Comparison of ENCODE assay signal across 14 cellular contexts in the genomic region with DNA sequence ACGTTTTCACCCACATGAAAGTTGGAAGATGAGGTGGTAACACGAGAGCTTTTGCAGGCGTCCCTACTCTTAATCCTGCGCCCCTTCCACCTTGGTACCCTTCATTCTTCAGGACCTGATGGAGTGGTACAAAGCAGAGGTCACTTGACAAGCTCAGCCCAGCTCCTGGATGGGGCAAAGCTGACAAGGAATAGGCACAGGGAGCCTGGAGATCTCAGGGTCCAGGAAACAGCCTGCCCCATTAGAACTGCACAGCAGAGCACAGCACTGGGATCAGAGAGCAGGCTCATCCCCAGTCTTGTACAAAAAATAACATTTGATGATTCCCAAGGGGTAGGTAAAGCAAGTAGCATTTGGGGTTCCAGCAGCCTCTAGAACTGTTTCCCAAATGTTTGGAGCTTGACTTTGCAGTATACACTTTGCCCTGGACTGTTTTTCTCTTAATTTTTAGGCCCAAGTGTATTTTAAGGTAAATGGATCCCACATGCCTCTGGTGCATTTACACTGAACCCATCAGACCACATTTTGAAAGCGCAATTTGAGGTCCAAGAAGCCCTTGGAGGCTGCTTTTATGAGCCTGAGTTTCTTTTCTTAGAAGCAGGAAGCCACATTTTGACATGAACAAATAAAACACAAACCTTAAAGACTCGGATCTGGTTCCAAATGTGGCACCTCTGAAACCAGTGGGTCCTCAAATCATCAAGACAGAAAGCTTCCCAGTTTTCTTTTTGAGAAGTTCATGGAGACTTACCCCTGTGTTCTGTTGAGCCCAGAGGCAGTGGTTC. TPM values are rescaled to one million over a fixed set of nuclear protein-coding genes. Genes with fewer than 3 reads are reported as not detected.
DNase-seq lines count a peak whose midpoint lies in the region; ATAC-seq lines count a peak whose summit lies in the region.
"Had no signal": no experiment of that assay in that cellular context is flagged by ENCODE, and none has a peak within 500 bp of the region (broad histone marks: within the 10 kb centered on the region; RNA-seq: fewer than 3 reads in every experiment).

No MANE protein-coding gene starts in this region.

- peak overlapping the region; percentile 77 for H3K4me2 ChIP-seq in BLaER1

- H3K4me3 Mint-ChIP-seq in CD8-positive, alpha-beta memory T cell, result peak overlapping the region; percentile 97 to 100 (median 100)
- peak overlapping the region; percentile 95 for H3K4me3 Mint-ChIP-seq in activated T-helper 1 cell treated with anti-CD3 and anti-CD28 coated beads, Interleukin-12 subunit alpha, Interleukin-12 subunit beta, Interleukin-2, Interleukin-4 antibody, amounts not matched to agents 30 ng/mL and 10 ng/mL and 1 ng/mL, durations not matched to agents 14 hours and 24 hours and 36 hours
- H3K4me3 Mint-ChIP-seq in naive thymus-derived CD8-positive, alpha-beta T cell, result peak overlapping the region; percentile 82 to 99 (median 95)
- H3K4me3 Mint-ChIP-seq: type B pancreatic cell had no signal

- H3K27me3 Mint-ChIP-seq in CD8-positive, alpha-beta memory T cell, result no peaks in the 10 kb centered on the region
- H3K27me3 Mint-ChIP-seq in activated T-helper 1 cell treated with anti-CD3 and anti-CD28 coated beads, Interleukin-12 subunit alpha, Interleukin-12 subunit beta, Interleukin-2, Interleukin-4 antibody, amounts not matched to agents 30 ng/mL and 10 ng/mL and 1 ng/mL, durations not matched to agents 14 hours and 24 hours and 36 hours (ENCODE audit: insufficient read depth), result no peaks in the 10 kb centered on the region
- H3K27me3 Mint-ChIP-seq in naive thymus-derived CD8-positive, alpha-beta T cell, result no peaks in the 10 kb centered on the region

- POLR2A ChIA-PET in CD8-positive, alpha-beta memory T cell (lab: Charles Lee), result interaction anchor here (0.7 to 1.8 kb wide), 9 partner anchors 9 to 35 kb away, joined by 3 to 15 read pairs (median 6); no protein-coding TSS in a partner anchor
- POLR2A ChIA-PET in naive thymus-derived CD8-positive, alpha-beta T cell (lab: Charles Lee), result interaction anchor here (0.5 to 12.3 kb wide), 23 partner anchors 9 to 1484 kb away, joined by 3 to 317 read pairs (median 4); a partner anchor contains a TSS

- no peak overlapping the region; the same call in 1 of the 2 replicates for H3K9ac ChIP-seq in BLaER1

- intact Hi-C loops in activated T-helper 1 cell treated with anti-CD3 and anti-CD28 coated beads, Interleukin-12 subunit alpha, Interleukin-12 subunit beta, Interleukin-2, Interleukin-4 antibody, amounts not matched to agents 30 ng/mL and 10 ng/mL and 1 ng/mL, durations not matched to agents 14 hours and 24 hours and 36 hours (cut with micrococcal nuclease), result loop anchor here (1.0 to 10.0 kb wide), 6 partner anchors 8 to 642 kb away; a partner anchor contains a TSS

- peaks cover 12% of the 10 kb centered on the region for H3K9me3 ChIP-seq in BLaER1
- H3K9me3 ChIP-seq in CD8-positive, alpha-beta memory T cell (ENCODE audit: low read length), result no peaks in the 10 kb centered on the region
- H3K9me3 ChIP-seq: ovary had no signal

- H3K4me1 ChIP-seq in BLaER1, result peaks cover 44% of the 10 kb centered on the region
- peaks cover 72% of the 10 kb centered on the region for H3K4me1 ChIP-seq in CD8-positive, alpha-beta memory T cell (ENCODE audit: insufficient read depth, low read length)

- 0 out of 2 replicates have a peak overlapping the region, but pooled peaks have one; percentile 14 for H3K27ac ChIP-seq in BLaER1
- peak overlapping the region; percentile 38 for H3K27ac ChIP-seq in CD8-positive, alpha-beta memory T cell (ENCODE audit: low read depth, low read length)
- H3K27ac ChIP-seq: ovary, VCaP had no signal

- H3K27ac Mint-ChIP-seq in CD8-positive, alpha-beta memory T cell, result peak overlapping the region; percentile 97 to 100 (median 98)
- peak overlapping the region; percentile 97 for H3K27ac Mint-ChIP-seq in activated T-helper 1 cell treated with anti-CD3 and anti-CD28 coated beads, Interleukin-12 subunit alpha, Interleukin-12 subunit beta, Interleukin-2, Interleukin-4 antibody, amounts not matched to agents 30 ng/mL and 10 ng/mL and 1 ng/mL, durations not matched to agents 14 hours and 24 hours and 36 hours
- peak overlapping the region; percentile 96 to 100 (median 98) for H3K27ac Mint-ChIP-seq in naive thymus-derived CD8-positive, alpha-beta T cell
- H3K27ac Mint-ChIP-seq: type B pancreatic cell had no signal

- no peaks in the 10 kb centered on the region for H4K20me1 ChIP-seq in BLaER1

- peak; percentile 15 to 18 for ATAC-seq in naive thymus-derived CD8-positive, alpha-beta T cell
- no peak for ATAC-seq in HG02885 (IDR thresholded peaks at IDR 0.05; ENCODE audit: poor library complexity, unreplicated experiment)

- no peaks in the 10 kb centered on the region for H3K36me3 ChIP-seq in BLaER1
- H3K36me3 ChIP-seq in CD8-positive, alpha-beta memory T cell (ENCODE audit: insufficient read depth, low read length), result no peaks in the 10 kb centered on the region
- H3K36me3 ChIP-seq: ovary had no signal

- CTCF ChIA-PET in CD8-positive, alpha-beta memory T cell (lab: Charles Lee), result interaction anchor here (1.0 to 3.5 kb wide), 8 partner anchors 8 to 70 kb away, joined by 3 to 13 read pairs (median 5); no protein-coding TSS in a partner anchor

- DNase-seq in CD8-positive, alpha-beta memory T cell, result no peak
- no peak for DNase-seq in activated T-helper 1 cell treated with anti-CD3 and anti-CD28 coated beads, Interleukin-12 subunit alpha, Interleukin-12 subunit beta, Interleukin-2, Interleukin-4 antibody, amounts not matched to agents 30 ng/mL and 10 ng/mL and 1 ng/mL, durations not matched to agents 14 hours and 24 hours and 36 hours (ENCODE audit: low spot score)
- peak in 1 of 10 donors; percentile 51 for DNase-seq in naive thymus-derived CD8-positive, alpha-beta T cell
- DNase-seq in NCI-H446 treated with DMSO at 0.1 percent for 48 hours (lab: John Stamatoyannopoulos, UW) (no peak), iPS-NIHi11 (ENCODE audit: low spot score) (no peak), GDM1 (lab: John Stamatoyannopoulos, UW) (no peak)
- DNase-seq: C1 segment of cervical spinal cord, ovary had no signal

- H3K9me3 Mint-ChIP-seq in CD8-positive, alpha-beta memory T cell, result no peaks in the 10 kb centered on the region
- H3K9me3 Mint-ChIP-seq in activated T-helper 1 cell treated with anti-CD3 and anti-CD28 coated beads, Interleukin-12 subunit alpha, Interleukin-12 subunit beta, Interleukin-2, Interleukin-4 antibody, amounts not matched to agents 30 ng/mL and 10 ng/mL and 1 ng/mL, durations not matched to agents 14 hours and 24 hours and 36 hours, result no peaks in the 10 kb centered on the region
- no peaks in the 10 kb centered on the region for H3K9me3 Mint-ChIP-seq in naive thymus-derived CD8-positive, alpha-beta T cell
- H3K9me3 Mint-ChIP-seq: type B pancreatic cell had no signal

- no peak overlapping the region for H3K4me3 ChIP-seq in BLaER1
- H3K4me3 ChIP-seq in CD8-positive, alpha-beta memory T cell (ENCODE audit: low read length), result peak overlapping the region; percentile 69
- H3K4me3 ChIP-seq: ovary had no signal

- H3K27me3 ChIP-seq in BLaER1, result no peaks in the 10 kb centered on the region
- H3K27me3 ChIP-seq in CD8-positive, alpha-beta memory T cell (ENCODE audit: insufficient read depth, low read length, poor library complexity, severe bottlenecking), result no peaks in the 10 kb centered on the region
- H3K27me3 ChIP-seq: ovary had no signal

- peaks cover 15 to 55% (median 25%) of the 10 kb centered on the region in 3 donors for H3K36me3 Mint-ChIP-seq in CD8-positive, alpha-beta memory T cell
- H3K36me3 Mint-ChIP-seq in activated T-helper 1 cell treated with anti-CD3 and anti-CD28 coated beads, Interleukin-12 subunit alpha, Interleukin-12 subunit beta, Interleukin-2, Interleukin-4 antibody, amounts not matched to agents 30 ng/mL and 10 ng/mL and 1 ng/mL, durations not matched to agents 14 hours and 24 hours and 36 hours (ENCODE audit: low read depth), result peaks cover 11% of the 10 kb centered on the region
- H3K36me3 Mint-ChIP-seq in naive thymus-derived CD8-positive, alpha-beta T cell, result peaks cover 8 to 23% (median 17%) of the 10 kb centered on the region in 3 donors
- H3K36me3 Mint-ChIP-seq: type B pancreatic cell had no signal

- peaks cover 72 to 81% (median 78%) of the 10 kb centered on the region in 3 donors for H3K4me1 Mint-ChIP-seq in CD8-positive, alpha-beta memory T cell
- peaks cover 90% of the 10 kb centered on the region for H3K4me1 Mint-ChIP-seq in activated T-helper 1 cell treated with anti-CD3 and anti-CD28 coated beads, Interleukin-12 subunit alpha, Interleukin-12 subunit beta, Interleukin-2, Interleukin-4 antibody, amounts not matched to agents 30 ng/mL and 10 ng/mL and 1 ng/mL, durations not matched to agents 14 hours and 24 hours and 36 hours (ENCODE audit: low read depth)
- H3K4me1 Mint-ChIP-seq in naive thymus-derived CD8-positive, alpha-beta T cell, result peaks cover 30 to 92% (median 86%) of the 10 kb centered on the region in 4 donors

RNA-seq across cellular contexts. Expression of a gene that starts 0.6 kb away (rescaled TPM):
- total RNA-seq in CD8-positive, alpha-beta memory T cell, result 10 to 100 TPM; 43.1 to 45.2 TPM
- 228 TPM for polyA plus RNA-seq in CD8-positive, alpha-beta memory T cell
- 21.5 and 27.2 TPM in 2 replicates for total RNA-seq in activated T-helper 1 cell treated with anti-CD3 and anti-CD28 coated beads, Interleukin-12 subunit alpha, Interleukin-12 subunit beta, Interleukin-2, Interleukin-4 antibody, amounts not matched to agents 30 ng/mL and 10 ng/mL and 1 ng/mL, durations not matched to agents 14 hours and 24 hours and 36 hours
- total RNA-seq in naive thymus-derived CD8-positive, alpha-beta T cell, result 100 to 1,000 TPM; 298 to 309 TPM
- polyA plus RNA-seq in naive thymus-derived CD8-positive, alpha-beta T cell, result 100 to 1,000 TPM; 125 to 167 (median 160) TPM
- total RNA-seq: G401, HT1080 had no signal

Comparison
In these comparisons a context has a peak if more than half of its experiments do, and no peak if none do; other contexts are left out.
1. RNA of a gene that starts 0.6 kb away (total RNA-seq): 298 to 309 TPM in naive thymus-derived CD8-positive, alpha-beta T cell; 43.1 to 45.2 TPM in CD8-positive, alpha-beta memory T cell and 21.5 to 27.2 TPM in activated T-helper 1 cell treated with anti-CD3 and anti-CD28 coated beads, Interleukin-12 subunit alpha, Interleukin-12 subunit beta, Interleukin-2, Interleukin-4 antibody, amounts not matched to agents 30 ng/mL and 10 ng/mL and 1 ng/mL, durations not matched to agents 14 hours and 24 hours and 36 hours; every median in the first group is over 4 times any median in the second.
2. Peak in every context shown above with its lines, with median percentiles within 50 percentile points of each other: H3K27ac Mint-ChIP-seq and H3K4me3 Mint-ChIP-seq.